24 cellular contexts compared by ENCODE assay signal in the genomic region with DNA sequence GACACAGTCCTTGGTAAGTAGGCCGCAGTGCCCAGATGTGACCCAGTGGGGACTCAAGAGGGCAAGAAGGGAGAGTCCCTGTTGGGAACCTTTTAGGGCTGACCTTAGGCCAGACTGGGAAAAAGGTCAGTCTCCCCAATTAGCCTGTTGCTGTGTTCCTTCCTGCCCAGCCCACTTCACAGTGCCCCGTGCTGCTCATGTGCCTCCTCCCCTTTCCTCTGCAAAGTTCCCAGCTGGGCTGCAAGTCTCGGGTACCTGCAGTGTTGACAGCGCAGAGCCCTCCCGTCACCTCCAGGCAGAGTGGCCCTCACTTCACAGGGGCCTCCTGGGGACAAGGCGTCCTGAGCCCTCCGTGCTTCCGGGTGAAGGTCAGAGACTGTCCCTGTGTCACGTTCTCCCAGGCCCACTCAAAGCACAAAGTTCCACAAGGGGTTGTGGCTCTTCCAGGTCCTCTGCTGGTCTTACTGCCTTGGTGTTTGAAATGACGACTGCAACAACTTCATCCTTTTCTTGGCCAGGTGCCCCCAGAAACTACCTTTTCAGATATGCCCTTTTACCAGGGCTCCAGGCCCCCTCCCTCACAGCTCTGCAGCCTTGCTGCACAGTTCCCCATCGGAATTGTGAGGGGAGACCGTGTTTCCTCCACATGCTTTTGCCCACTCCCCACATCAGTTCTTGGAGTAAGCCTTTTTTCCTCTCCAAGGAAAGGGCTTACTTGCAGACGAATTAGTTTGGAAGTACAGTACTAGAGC.
DNase-seq lines count a peak whose midpoint lies in the region; ATAC-seq and TF ChIP-seq lines count a peak whose summit lies in the region.
"Had no signal": no experiment of that assay in that cellular context is flagged by ENCODE, and none has a peak within 500 bp of the region (broad histone marks: within the 10 kb centered on the region; RNA-seq: fewer than 3 reads in every experiment).

No MANE protein-coding gene starts in this region.

- no peaks in the 10 kb centered on the region for H3K4me1 Mint-ChIP-seq in Calu3 (ENCODE audit: low read depth, unreplicated experiment)
- H3K4me1 Mint-ChIP-seq: immature natural killer cell had no signal

- H3K27ac ChIP-seq in VCaP (peak overlapping the region; percentile 39), right cardiac atrium (ENCODE audit: low read length) (no peak overlapping the region), prostate gland (peak overlapping the region; percentile 31 to 42)
- H3K27ac ChIP-seq: esophagus squamous epithelium, HL-60, neutrophil, testis had no signal

- no peak for TF ChIP-seq CTCF in Calu3 (IDR thresholded peaks at IDR 0.05; ENCODE audit: unreplicated experiment)
- no peak for TF ChIP-seq CTCF in VCaP (conservative IDR thresholded peaks at IDR 0.05)
- TF ChIP-seq CTCF in prostate gland (IDR thresholded peaks at IDR 0.05): no peak

- H3K4me1 ChIP-seq in right cardiac atrium (ENCODE audit: control insufficient read depth, insufficient read depth, low read length): peaks cover 5% of the 10 kb centered on the region
- peaks cover 6% of the 10 kb centered on the region for H3K4me1 ChIP-seq in prostate gland (replicated peaks)
- H3K4me1 ChIP-seq: testis had no signal

- H3K4me3 ChIP-seq in right cardiac atrium (ENCODE audit: low read length) (no peak overlapping the region), prostate gland (no peak overlapping the region)
- H3K4me3 ChIP-seq: esophagus squamous epithelium, GM12878, testis had no signal

- ATAC-seq in right cardiac atrium: peak; percentile 44 to 52
- no peak for ATAC-seq in HG02798 (IDR thresholded peaks at IDR 0.05; ENCODE audit: poor library complexity, unreplicated experiment)
- ATAC-seq: GM12878, Panc1 had no signal

- peaks cover 33% of the 10 kb centered on the region for H3K36me3 Mint-ChIP-seq in Calu3 (ENCODE audit: insufficient read depth, unreplicated experiment)
- H3K36me3 Mint-ChIP-seq: immature natural killer cell had no signal

- H3K36me3 ChIP-seq in prostate gland: no peaks in the 10 kb centered on the region
- H3K36me3 ChIP-seq: esophagus squamous epithelium, neutrophil had no signal

- CTCF ChIA-PET in Calu3 (lab: Charles Lee): no interaction called here

- no peak overlapping the region for H3K4me3 Mint-ChIP-seq in Calu3 (ENCODE audit: low read depth, unreplicated experiment)
- H3K4me3 Mint-ChIP-seq: activated CD4-positive, alpha-beta T cell treated with anti-CD3 and anti-CD28 coated beads, Interleukin-2, amount 10 ng/mL, durations not matched to agents 24 days and 14 days; activated naive CD4-positive, alpha-beta T cell treated with anti-CD3 and anti-CD28 coated beads for 36 hours; dendritic cell treated with granulocyte-macrophage colony-stimulating factor and Interleukin-4, amounts not matched to agents 40 ng/mL and 50 ng/mL, for 4 days; immature natural killer cell had no signal

- 68% methylated on average over 13 of the region's 13 CpGs for WGBS in right cardiac atrium
- 87% methylated on average over 13 of the region's 13 CpGs for WGBS in prostate gland

- H3K27ac Mint-ChIP-seq in Calu3 (ENCODE audit: unreplicated experiment): peak overlapping the region; percentile 44
- H3K27ac Mint-ChIP-seq: activated CD4-positive, alpha-beta T cell treated with anti-CD3 and anti-CD28 coated beads, Interleukin-2, amount 10 ng/mL, durations not matched to agents 24 days and 14 days; activated naive CD4-positive, alpha-beta T cell treated with anti-CD3 and anti-CD28 coated beads for 36 hours; dendritic cell treated with granulocyte-macrophage colony-stimulating factor and Interleukin-4, amounts not matched to agents 40 ng/mL and 50 ng/mL, for 4 days; immature natural killer cell had no signal

- DNase-seq in Calu3 (no peak), right cardiac atrium (peak in 1 of 3 donors; percentile 62), prostate gland (ENCODE audit: low spot score) (no peak), NCI-H1105 (lab: John Stamatoyannopoulos, UW) (no peak), glomerular visceral epithelial cell (ENCODE audit: extremely low spot score) (no peak), SIG-M5 (lab: John Stamatoyannopoulos, UW) (no peak)
- DNase-seq: activated CD4-positive, alpha-beta T cell treated with anti-CD3 and anti-CD28 coated beads, Interleukin-2, amount 10 ng/mL, durations not matched to agents 24 days and 14 days; activated naive CD4-positive, alpha-beta T cell treated with anti-CD3 and anti-CD28 coated beads for 36 hours; AML-193; esophagus squamous epithelium; GDM1; glutamatergic neuron; immature natural killer cell; midbrain; NCI-H1048; stimulated activated CD4-positive, alpha-beta T cell treated with anti-CD3 and anti-CD28 coated beads, Interleukin-4, amount 100 ng/mL, for 24 hours; testis had no signal

- H3K9me3 ChIP-seq in right cardiac atrium (ENCODE audit: control insufficient read depth, low read length) (no peaks in the 10 kb centered on the region), prostate gland (no peaks in the 10 kb centered on the region)
- H3K9me3 ChIP-seq: esophagus squamous epithelium, neutrophil, testis had no signal

- intact Hi-C loops in Calu3 (cut with micrococcal nuclease; ENCODE audit: unreplicated experiment): no loop called here
- intact Hi-C loops in right cardiac atrium (cut with DNase I): loop anchor here (5.0 to 10.0 kb wide), 2 partner anchors 89 to 92 kb away; no protein-coding TSS in a partner anchor
- intact Hi-C loops in prostate gland (cut with DNase I): loop anchor here (5.0 kb wide), 1 partner anchor 84 kb away; no protein-coding TSS in a partner anchor

- H3K27me3 Mint-ChIP-seq in Calu3 (ENCODE audit: unreplicated experiment): no peaks in the 10 kb centered on the region
- H3K27me3 Mint-ChIP-seq: activated CD4-positive, alpha-beta T cell treated with anti-CD3 and anti-CD28 coated beads, Interleukin-2, amount 10 ng/mL, durations not matched to agents 24 days and 14 days; dendritic cell treated with granulocyte-macrophage colony-stimulating factor and Interleukin-4, amounts not matched to agents 40 ng/mL and 50 ng/mL, for 4 days had no signal

- BruUV-seq in Calu3 (replicated peaks; lab: Mats Ljungman, UMichigan): no TSS peak

- TF ChIP-seq POLR2A in prostate gland (IDR thresholded peaks at IDR 0.05): no peak

- H3K9me3 Mint-ChIP-seq in Calu3 (ENCODE audit: low read depth, unreplicated experiment): no peaks in the 10 kb centered on the region
- H3K9me3 Mint-ChIP-seq: activated CD4-positive, alpha-beta T cell treated with anti-CD3 and anti-CD28 coated beads, Interleukin-2, amount 10 ng/mL, durations not matched to agents 24 days and 14 days; activated naive CD4-positive, alpha-beta T cell treated with anti-CD3 and anti-CD28 coated beads for 36 hours; dendritic cell treated with granulocyte-macrophage colony-stimulating factor and Interleukin-4, amounts not matched to agents 40 ng/mL and 50 ng/mL, for 4 days; immature natural killer cell had no signal

- H3K27me3 ChIP-seq in right cardiac atrium (ENCODE audit: control insufficient read depth, insufficient read depth) (no peaks in the 10 kb centered on the region), prostate gland (replicated peaks; ENCODE audit: insufficient read depth) (no peaks in the 10 kb centered on the region)
- H3K27me3 ChIP-seq: esophagus squamous epithelium, neutrophil, testis had no signal
